ENCODE assay signal across 31 cellular contexts in the genomic region with DNA sequence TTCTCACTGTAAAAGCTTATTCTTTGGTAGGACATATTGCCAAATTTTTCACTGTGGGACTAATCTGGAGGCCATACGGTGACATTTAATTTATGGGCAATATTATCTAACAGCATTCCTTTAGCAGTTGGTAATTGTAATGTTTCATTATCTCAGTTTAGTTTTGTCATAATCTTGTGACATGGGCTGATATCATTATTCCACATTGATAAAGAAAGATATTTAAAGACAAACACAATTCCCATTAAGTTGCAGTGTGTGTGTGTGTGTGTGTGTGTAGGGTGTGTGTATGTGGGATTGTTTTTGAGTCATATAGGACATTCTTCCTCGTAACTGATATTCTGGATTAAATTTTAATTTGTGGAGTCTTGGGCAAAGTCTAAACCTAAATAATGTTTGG.
"Had no signal": no experiment of that assay in that cellular context is flagged by ENCODE, and none has a peak within 500 bp of the region (broad histone marks: within the 10 kb centered on the region; RNA-seq: fewer than 3 reads in every experiment).

No MANE protein-coding gene starts in this region.

- H3K36me3 ChIP-seq: ascending aorta, brain microvascular endothelial cell, esophagus muscularis mucosa, gastrocnemius medialis, heart left ventricle had no signal

- H3K27me3 ChIP-seq: ascending aorta, brain microvascular endothelial cell, esophagus muscularis mucosa, gastrocnemius medialis, heart left ventricle had no signal

- H3K4me3 Mint-ChIP-seq: activated CD4-positive, alpha-beta memory T cell treated with anti-CD3 and anti-CD28 coated beads, Interleukin-2, amount 10 ng/mL, durations not matched to agents 7 days and 5 days; activated CD4-positive, alpha-beta T cell treated with anti-CD3 and anti-CD28 coated beads, Interleukin-2, amount 10 ng/mL, durations not matched to agents 7 days and 5 days; activated naive CD4-positive, alpha-beta T cell treated with anti-CD3 and anti-CD28 coated beads, Interleukin-2, amount 10 ng/mL, durations not matched to agents 7 days and 5 days; activated naive CD8-positive, alpha-beta T cell treated with anti-CD3 and anti-CD28 coated beads, Interleukin-2, amount 10 ng/mL, durations not matched to agents 7 days and 5 days; activated T-cell treated with anti-CD3 and anti-CD28 coated beads, Interleukin-2, amount 50 U/mL, for 24 hours; activated T-cell treated with anti-CD3 and anti-CD28 coated beads, Interleukin-2, amount 50 U/mL, for 72 hours; central memory CD8-positive, alpha-beta T cell; effector memory CD8-positive, alpha-beta T cell had no signal

- H3K9me3 Mint-ChIP-seq: activated CD4-positive, alpha-beta memory T cell treated with anti-CD3 and anti-CD28 coated beads, Interleukin-2, amount 10 ng/mL, durations not matched to agents 7 days and 5 days; activated CD4-positive, alpha-beta T cell treated with anti-CD3 and anti-CD28 coated beads, Interleukin-2, amount 10 ng/mL, durations not matched to agents 7 days and 5 days; activated naive CD4-positive, alpha-beta T cell treated with anti-CD3 and anti-CD28 coated beads, Interleukin-2, amount 10 ng/mL, durations not matched to agents 7 days and 5 days; activated naive CD4-positive, alpha-beta T cell treated with anti-CD3 and anti-CD28 coated beads, Interleukin-2, amount 50 U/mL, for 72 hours; activated naive CD8-positive, alpha-beta T cell treated with anti-CD3 and anti-CD28 coated beads, Interleukin-2, amount 10 ng/mL, durations not matched to agents 7 days and 5 days; activated T-cell treated with anti-CD3 and anti-CD28 coated beads, Interleukin-2, amount 50 U/mL, for 24 hours; effector memory CD8-positive, alpha-beta T cell had no signal

- H3K27ac ChIP-seq: ascending aorta, brain microvascular endothelial cell, esophagus muscularis mucosa, gastrocnemius medialis, heart left ventricle had no signal

- H3K4me1 Mint-ChIP-seq: activated CD4-positive, alpha-beta memory T cell treated with anti-CD3 and anti-CD28 coated beads, Interleukin-2, amount 10 ng/mL, durations not matched to agents 7 days and 5 days; activated CD4-positive, alpha-beta T cell treated with anti-CD3 and anti-CD28 coated beads, Interleukin-2, amount 10 ng/mL, durations not matched to agents 7 days and 5 days; activated naive CD4-positive, alpha-beta T cell treated with anti-CD3 and anti-CD28 coated beads, Interleukin-2, amount 10 ng/mL, durations not matched to agents 7 days and 5 days; activated naive CD8-positive, alpha-beta T cell treated with anti-CD3 and anti-CD28 coated beads, Interleukin-2, amount 10 ng/mL, durations not matched to agents 7 days and 5 days; central memory CD8-positive, alpha-beta T cell had no signal

- FAIRE-seq: bronchial epithelial cell, colon had no signal

- ATAC-seq: activated naive CD4-positive, alpha-beta T cell treated with anti-CD3 and anti-CD28 coated beads, Interleukin-2, amount 50 U/mL, for 72 hours; activated T-cell treated with anti-CD3 and anti-CD28 coated beads, Interleukin-2, amount 50 U/mL, for 72 hours; effector memory CD8-positive, alpha-beta T cell; gastrocnemius medialis; heart left ventricle had no signal

- H3K4me3 ChIP-seq: ascending aorta, esophagus muscularis mucosa, gastrocnemius medialis, heart left ventricle had no signal

- H3K9me3 ChIP-seq: ascending aorta, esophagus muscularis mucosa, gastrocnemius medialis, heart left ventricle had no signal

- H3K27me3 Mint-ChIP-seq: activated CD4-positive, alpha-beta memory T cell treated with anti-CD3 and anti-CD28 coated beads, Interleukin-2, amount 10 ng/mL, durations not matched to agents 7 days and 5 days; activated CD4-positive, alpha-beta T cell treated with anti-CD3 and anti-CD28 coated beads, Interleukin-2, amount 10 ng/mL, durations not matched to agents 7 days and 5 days; activated naive CD4-positive, alpha-beta T cell treated with anti-CD3 and anti-CD28 coated beads, Interleukin-2, amount 10 ng/mL, durations not matched to agents 7 days and 5 days; activated naive CD8-positive, alpha-beta T cell treated with anti-CD3 and anti-CD28 coated beads, Interleukin-2, amount 10 ng/mL, durations not matched to agents 7 days and 5 days; activated T-cell treated with anti-CD3 and anti-CD28 coated beads, Interleukin-2, amount 50 U/mL, for 24 hours; effector memory CD8-positive, alpha-beta T cell had no signal

- DNase-seq: activated CD4-positive, alpha-beta memory T cell treated with anti-CD3 and anti-CD28 coated beads, Interleukin-2, amount 10 ng/mL, durations not matched to agents 7 days and 5 days; activated CD4-positive, alpha-beta T cell treated with anti-CD3 and anti-CD28 coated beads for 1 hour; activated CD4-positive, alpha-beta T cell treated with anti-CD3 and anti-CD28 coated beads for 4 hours; activated CD4-positive, alpha-beta T cell treated with anti-CD3 and anti-CD28 coated beads, Interleukin-2, amount 10 ng/mL, durations not matched to agents 7 days and 5 days; activated CD4-positive, alpha-beta T cell treated with anti-CD3 and anti-CD28 coated beads, Interleukin-2, amount 50 U/mL, for 4 hours; activated CD4-positive, CD25-positive, alpha-beta regulatory T cell; activated CD8-positive, alpha-beta memory T cell treated with anti-CD3 and anti-CD28 coated beads, Interleukin-2, amount 50 U/mL, for 48 hours; activated gamma-delta T cell; activated naive CD4-positive, alpha-beta T cell; activated naive CD4-positive, alpha-beta T cell treated with anti-CD3 and anti-CD28 coated beads, Interleukin-2, amount 10 ng/mL, durations not matched to agents 7 days and 5 days; activated naive CD8-positive, alpha-beta T cell treated with anti-CD3 and anti-CD28 coated beads, Interleukin-2, amount 10 ng/mL, durations not matched to agents 7 days and 5 days; activated T-cell treated with anti-CD3 and anti-CD28 coated beads for 4 hours; activated T-cell treated with anti-CD3 and anti-CD28 coated beads, Interleukin-2, amount 50 U/mL, for 24 hours; activated T-cell treated with anti-CD3 and anti-CD28 coated beads, Interleukin-2, amount 50 U/mL, for 72 hours; brain microvascular endothelial cell; cortex of kidney; dermis blood vessel endothelial cell; effector CD4-positive, alpha-beta T cell; effector memory CD8-positive, alpha-beta T cell; erythroblast; foreskin fibroblast; gastrocnemius medialis; glutamatergic neuron; heart left ventricle; T-helper 2 cell had no signal

- H3K27ac Mint-ChIP-seq: activated CD4-positive, alpha-beta memory T cell treated with anti-CD3 and anti-CD28 coated beads, Interleukin-2, amount 10 ng/mL, durations not matched to agents 7 days and 5 days; activated CD4-positive, alpha-beta T cell treated with anti-CD3 and anti-CD28 coated beads, Interleukin-2, amount 10 ng/mL, durations not matched to agents 7 days and 5 days; activated naive CD4-positive, alpha-beta T cell treated with anti-CD3 and anti-CD28 coated beads, Interleukin-2, amount 10 ng/mL, durations not matched to agents 7 days and 5 days; activated naive CD4-positive, alpha-beta T cell treated with anti-CD3 and anti-CD28 coated beads, Interleukin-2, amount 50 U/mL, for 72 hours; activated naive CD8-positive, alpha-beta T cell treated with anti-CD3 and anti-CD28 coated beads, Interleukin-2, amount 10 ng/mL, durations not matched to agents 7 days and 5 days; activated T-cell treated with anti-CD3 and anti-CD28 coated beads, Interleukin-2, amount 50 U/mL, for 24 hours; activated T-cell treated with anti-CD3 and anti-CD28 coated beads, Interleukin-2, amount 50 U/mL, for 72 hours; effector memory CD8-positive, alpha-beta T cell had no signal

- H3K36me3 Mint-ChIP-seq: activated naive CD4-positive, alpha-beta T cell treated with anti-CD3 and anti-CD28 coated beads, Interleukin-2, amount 10 ng/mL, durations not matched to agents 7 days and 5 days; activated naive CD4-positive, alpha-beta T cell treated with anti-CD3 and anti-CD28 coated beads, Interleukin-2, amount 50 U/mL, for 72 hours; activated naive CD8-positive, alpha-beta T cell treated with anti-CD3 and anti-CD28 coated beads, Interleukin-2, amount 10 ng/mL, durations not matched to agents 7 days and 5 days had no signal
